28 cellular contexts compared by ENCODE assay signal in the genomic region with DNA sequence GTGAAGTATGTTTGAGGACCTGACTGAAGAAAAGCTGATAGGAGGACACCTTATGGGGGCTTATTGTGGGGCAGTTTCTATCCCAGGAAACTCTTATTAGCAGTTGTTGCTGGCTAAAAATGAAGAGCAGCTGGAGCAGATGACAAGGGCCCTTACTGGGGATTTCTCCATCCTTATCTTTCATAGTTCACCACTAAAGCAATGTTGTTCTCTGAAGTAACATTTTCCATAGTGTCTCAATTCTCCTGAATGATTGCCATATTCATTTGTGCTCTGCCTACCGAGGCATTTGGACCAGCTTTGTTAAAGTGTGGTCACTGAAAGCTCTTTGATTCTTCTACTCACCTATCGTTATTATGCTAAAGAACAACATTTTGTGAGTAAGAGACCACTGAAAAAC. TPM values are rescaled to one million over a fixed set of nuclear protein-coding genes. Genes with fewer than 3 reads are reported as not detected.
DNase-seq lines count a peak whose midpoint lies in the region; ATAC-seq, FAIRE-seq and TF ChIP-seq lines count a peak whose summit lies in the region.
"Had no signal": no experiment of that assay in that cellular context is flagged by ENCODE, and none has a peak within 500 bp of the region (broad histone marks: within the 10 kb centered on the region; RNA-seq: fewer than 3 reads in every experiment).

No MANE protein-coding gene starts in this region.

- TF ChIP-seq EP300 in HepG2 (IDR thresholded peaks at IDR 0.05; ENCODE audit: low read depth in 2 of 2, low read length in 2 of 2) (no peak), HepG2 (CRISPR knock-in tag; IDR thresholded peaks at IDR 0.05; ENCODE audit: borderline replicate concordance) (no peak)

- no TSS peak for BruUV-seq in HepG2 (replicated peaks; lab: Mats Ljungman, UMichigan)

- POLR2A ChIA-PET in HepG2 (lab: Yijun Ruan, JAX), result no interaction called here

- H4K20me1 ChIP-seq in astrocyte (ENCODE audit: insufficient read depth, low read length) (no peaks in the 10 kb centered on the region), HepG2 (ENCODE audit: insufficient read depth, low read length) (no peaks in the 10 kb centered on the region)

- H3K36me3 ChIP-seq in astrocyte (ENCODE audit: insufficient read depth, low read length), result no peaks in the 10 kb centered on the region
- H3K36me3 ChIP-seq in HepG2 (replicated peaks in 1 of 2; ENCODE audit: control insufficient read depth in 1 of 2, insufficient read depth in 2 of 2, low read length in 2 of 2), result no peaks in the 10 kb centered on the region
- H3K36me3 ChIP-seq: BLaER1, suprapubic skin, vagina had no signal

- no peak overlapping the region for H2AFZ ChIP-seq in astrocyte (ENCODE audit: low read depth, low read length)
- H2AFZ ChIP-seq in HepG2 (ENCODE audit: low read length), result no peak overlapping the region

- in situ Hi-C loops in HepG2 (cut with HindIII; ENCODE audit: extremely low pct_ligation_motif_present, low pct_unique_long_range_greater_than_20kb), result no loop called here

- H3K27ac ChIP-seq in astrocyte (ENCODE audit: low read depth, low read length), result no peak overlapping the region
- no peak overlapping the region for H3K27ac ChIP-seq in HepG2 (ENCODE audit: extremely low read length, insufficient read depth, low read length)
- H3K27ac ChIP-seq: BLaER1, HL-60, psoas muscle, suprapubic skin, vagina had no signal

- H3K4me2 ChIP-seq in astrocyte (ENCODE audit: low read length), result no peak overlapping the region
- H3K4me2 ChIP-seq in HepG2 (ENCODE audit: low read depth, low read length), result no peak overlapping the region
- H3K4me2 ChIP-seq: BLaER1 had no signal

- H3K27me3 Mint-ChIP-seq in astrocyte (ENCODE audit: low read depth, unreplicated experiment), result no peaks in the 10 kb centered on the region
- no peaks in the 10 kb centered on the region for H3K27me3 Mint-ChIP-seq in nephron (ENCODE audit: low read depth)

- ATAC-seq in GM21423 (IDR thresholded peaks at IDR 0.05; ENCODE audit: unreplicated experiment), result no peak
- ATAC-seq in HepG2, result no peak
- ATAC-seq: activated naive CD4-positive, alpha-beta T cell treated with anti-CD3 and anti-CD28 coated beads, Interleukin-2, amount 50 U/mL, for 72 hours; esophagus mucosa; left colon; psoas muscle; stimulated activated effector memory CD8-positive, alpha-beta T cell treated with anti-CD3 and anti-CD28 coated beads, Interleukin-12 subunit alpha, Interleukin-12 subunit beta, amount 100 ng/mL, for 72 hours; WTC11 had no signal

- intact Hi-C loops in HepG2 (cut with micrococcal nuclease; ENCODE audit: unreplicated experiment), result no loop called here

- DNase-seq in AG10803 (ENCODE audit: low read depth) (peak; percentile 40), astrocyte (ENCODE audit: low read depth) (peak; percentile 8), fibroblast of villous mesenchyme (ENCODE audit: low read depth) (peak; percentile 52), HepG2 (ENCODE audit: low spot score) (no peak), DMS114 treated with DMSO at 0.1 percent for 48 hours (lab: John Stamatoyannopoulos, UW; ENCODE audit: unreplicated experiment) (no peak)
- no peak for DNase-seq in activated naive CD4-positive, alpha-beta T cell treated with anti-CD3 and anti-CD28 coated beads, Interleukin-2, amount 50 U/mL, for 16 hours
- DNase-seq: activated CD4-positive, alpha-beta T cell treated with anti-CD3 and anti-CD28 coated beads, Interleukin-2, amount 50 U/mL, for 1 hour; DMS79; left colon; mesendoderm; NCI-H1092; NCI-H187 treated with DMSO at 0.1 percent for 48 hours; NCI-H748 treated with DMSO at 0.1 percent for 48 hours; psoas muscle; stimulated activated CD4-positive, alpha-beta T cell treated with anti-CD3 and anti-CD28 coated beads, Interleukin-2, amount 100 ng/mL, for 48 hours; T-helper 9 cell had no signal

- H3K9ac ChIP-seq in astrocyte (ENCODE audit: low read length), result no peak overlapping the region
- no peak overlapping the region for H3K9ac ChIP-seq in HepG2 (ENCODE audit: insufficient read depth, low read depth, low read length)
- H3K9ac ChIP-seq: BLaER1 had no signal

- H3K4me3 Mint-ChIP-seq in astrocyte (ENCODE audit: unreplicated experiment) (no peak overlapping the region), nephron (no peak overlapping the region)
- H3K4me3 Mint-ChIP-seq: stimulated activated effector memory CD8-positive, alpha-beta T cell treated with anti-CD3 and anti-CD28 coated beads, Interleukin-12 subunit alpha, Interleukin-12 subunit beta, amount 100 ng/mL, for 72 hours; WTC11 had no signal

- no peaks in the 10 kb centered on the region for H3K9me3 Mint-ChIP-seq in astrocyte (ENCODE audit: unreplicated experiment)
- no peaks in the 10 kb centered on the region for H3K9me3 Mint-ChIP-seq in nephron
- H3K9me3 Mint-ChIP-seq: activated naive CD4-positive, alpha-beta T cell treated with anti-CD3 and anti-CD28 coated beads, Interleukin-2, amount 50 U/mL, for 72 hours; stimulated activated effector memory CD8-positive, alpha-beta T cell treated with anti-CD3 and anti-CD28 coated beads, Interleukin-12 subunit alpha, Interleukin-12 subunit beta, amount 100 ng/mL, for 72 hours; WTC11 had no signal

- no peaks in the 10 kb centered on the region for H3K36me3 Mint-ChIP-seq in astrocyte (ENCODE audit: low read depth, unreplicated experiment)
- peaks cover 11% of the 10 kb centered on the region for H3K36me3 Mint-ChIP-seq in nephron (ENCODE audit: low read depth)
- H3K36me3 Mint-ChIP-seq: WTC11 had no signal

- H3K9me3 ChIP-seq in astrocyte (ENCODE audit: insufficient read depth, low read depth, low read length) (no peaks in the 10 kb centered on the region), HepG2 (ENCODE audit: low read length) (no peaks in the 10 kb centered on the region)
- H3K9me3 ChIP-seq: BLaER1, psoas muscle, suprapubic skin, vagina had no signal

- H3K4me1 Mint-ChIP-seq in astrocyte (ENCODE audit: low read depth, unreplicated experiment), result peaks cover 24% of the 10 kb centered on the region
- peaks cover 52% of the 10 kb centered on the region for H3K4me1 Mint-ChIP-seq in nephron

- CTCF ChIA-PET in HepG2 (lab: Yijun Ruan, JAX; ENCODE audit: low intra/inter-chr PET ratio, low total read pairs), result no interaction called here

- 100% methylated on average over 2 of the region's 2 CpGs for WGBS in HepG2 (ENCODE audit: low lambda C conversion rate)

- H3K27ac Mint-ChIP-seq in astrocyte (ENCODE audit: unreplicated experiment) (no peak overlapping the region), nephron (peak overlapping the region; percentile 87 to 90 (median 89))
- H3K27ac Mint-ChIP-seq: activated naive CD4-positive, alpha-beta T cell treated with anti-CD3 and anti-CD28 coated beads, Interleukin-2, amount 50 U/mL, for 72 hours; stimulated activated effector memory CD8-positive, alpha-beta T cell treated with anti-CD3 and anti-CD28 coated beads, Interleukin-12 subunit alpha, Interleukin-12 subunit beta, amount 100 ng/mL, for 72 hours; WTC11 had no signal

- TF ChIP-seq RAD21 in HepG2 (CRISPR knock-in tag; IDR thresholded peaks at IDR 0.05), result no peak

- TF ChIP-seq CTCF in AG10803 (conservative IDR thresholded peaks at IDR 0.05; ENCODE audit: low read length) (no peak), astrocyte (IDR thresholded peaks at IDR 0.05; ENCODE audit: insufficient read depth, low read depth, low read length) (no peak), fibroblast of villous mesenchyme (IDR thresholded peaks at IDR 0.05; ENCODE audit: insufficient read depth, low read depth, low read length) (no peak), nephron (IDR thresholded peaks at IDR 0.05; ENCODE audit: unreplicated experiment in 3 of 3) (no peak), HepG2 (CRISPR knock-in tag; IDR thresholded peaks at IDR 0.05) (no peak)

- H3K4me3 ChIP-seq in AG10803 (ENCODE audit: low read length) (no peak overlapping the region), astrocyte (ENCODE audit: insufficient read depth, low read depth, low read length) (no peak overlapping the region), fibroblast of villous mesenchyme (ENCODE audit: low read depth, low read length) (no peak overlapping the region), HepG2 (replicated peaks in 1 of 3; ENCODE audit: insufficient read depth in 1 of 3, low read depth in 2 of 3, low read length in 3 of 3) (no peak overlapping the region)
- H3K4me3 ChIP-seq: BLaER1, psoas muscle, suprapubic skin, vagina had no signal

- no peak for TF ChIP-seq POLR2A in HepG2 (IDR thresholded peaks at IDR 0.05; ENCODE audit: insufficient read depth in 1 of 2, low read depth in 2 of 2, low read length in 2 of 2)

- H3K4me1 ChIP-seq in astrocyte (ENCODE audit: insufficient read depth, low read length), result peaks cover 3% of the 10 kb centered on the region
- peaks cover 7% of the 10 kb centered on the region; the same call in 1 of the 2 replicates for H3K4me1 ChIP-seq in HepG2 (ENCODE audit: insufficient read depth, low read length)
- H3K4me1 ChIP-seq: BLaER1, psoas muscle, suprapubic skin, vagina had no signal

- H3K27me3 ChIP-seq in astrocyte (ENCODE audit: insufficient read depth, low read length) (no peaks in the 10 kb centered on the region), HepG2 (ENCODE audit: control insufficient read depth in 1 of 2, insufficient read depth in 2 of 2, low read length in 2 of 2) (no peaks in the 10 kb centered on the region)
- H3K27me3 ChIP-seq: suprapubic skin, vagina had no signal

- peak; percentile 13 for FAIRE-seq in astrocyte (lab: Jason Lieb, UNC)
- FAIRE-seq in HepG2 (lab: Jason Lieb, UNC), result no peak
- FAIRE-seq: GM18507, H54 had no signal

- no peaks in the 10 kb centered on the region for H3K79me2 ChIP-seq in astrocyte (ENCODE audit: insufficient read depth, low read length)
- no peaks in the 10 kb centered on the region for H3K79me2 ChIP-seq in HepG2 (ENCODE audit: insufficient read depth, low read length)

RNA-seq across cellular contexts. Expression of a gene that starts 7.7 kb away (rescaled TPM):
- 9.4 and 11.1 TPM in 2 replicates for total RNA-seq in astrocyte
- total RNA-seq in fibroblast of villous mesenchyme, result 8.1 and 9.5 TPM in 2 replicates
- total RNA-seq in HepG2 (2016; rRNA removed; fragmentation: Illumina TruSeq; extraction: Trizol), result 8.5 and 17.4 TPM in 2 replicates
- 1.7 and 1.9 TPM in 2 replicates for total RNA-seq in HepG2 (2016; cell fraction: cytosol; rRNA removed; fragmentation: Illumina TruSeq; extraction: Trizol; ENCODE audit: low read depth)
- 9.8 and 13.8 TPM in 2 replicates for total RNA-seq in HepG2 (2016; cell fraction: insoluble cytoplasmic fraction; rRNA removed; fragmentation: Illumina TruSeq; extraction: Trizol)
- total RNA-seq in HepG2 (2016; cell fraction: membrane; rRNA removed; fragmentation: Illumina TruSeq; extraction: Trizol), result 6.7 and 7.0 TPM in 2 replicates
- total RNA-seq in HepG2 (2016; cell fraction: nucleus; rRNA removed; fragmentation: Illumina TruSeq; extraction: Trizol), result 4.9 and 5.3 TPM in 2 replicates
- 4.9 and 5.9 TPM in 2 replicates for polyA plus RNA-seq in HepG2 (2011; rRNA removed)
- polyA plus RNA-seq in HepG2 (2011; cell fraction: cytosol; rRNA removed), result 3.0 and 3.7 TPM in 2 replicates
- polyA plus RNA-seq in HepG2 (2011; cell fraction: nucleus; rRNA removed), result 1.5 and 2.0 TPM in 2 replicates
- polyA plus RNA-seq in HepG2 (2012), result 3.7 and 5.0 TPM in 2 replicates
- polyA plus RNA-seq in HepG2 (2016; cell fraction: cytosol; fragmentation: Illumina TruSeq; extraction: Trizol; ENCODE audit: low read depth), result 1.1 and 1.5 TPM in 2 replicates
- 12.7 and 16.0 TPM in 2 replicates for polyA plus RNA-seq in HepG2 (2016; cell fraction: insoluble cytoplasmic fraction; fragmentation: Illumina TruSeq; extraction: Trizol; ENCODE audit: low read depth)
- polyA plus RNA-seq in HepG2 (2016; cell fraction: membrane; fragmentation: Illumina TruSeq; extraction: Trizol; ENCODE audit: low read depth), result 4.3 and 4.7 TPM in 2 replicates
- polyA plus RNA-seq in HepG2 (2016; cell fraction: nucleus; fragmentation: Illumina TruSeq; extraction: Trizol; ENCODE audit: insufficient read depth, low read depth), result 5.6 and 6.8 TPM in 2 replicates
- polyA minus RNA-seq in HepG2 (2011; rRNA and poly(A)+ RNA removed; ENCODE audit: low replicate concordance), result 2.7 and 8.9 TPM in 2 replicates
- 3.9 and 4.8 TPM in 2 replicates for polyA minus RNA-seq in HepG2 (2011; cell fraction: cytosol; rRNA and poly(A)+ RNA removed)
- 4.2 and 4.7 TPM in 2 replicates for polyA minus RNA-seq in HepG2 (2011; cell fraction: nucleus; rRNA and poly(A)+ RNA removed)

Comparison
In these comparisons a context has a peak if more than half of its experiments do, and no peak if none do; other contexts are left out.
1. DNase-seq: peak in AG10803 (single experiment), astrocyte (single experiment) and fibroblast of villous mesenchyme (single experiment); none in activated naive CD4-positive, alpha-beta T cell treated with anti-CD3 and anti-CD28 coated beads, Interleukin-2, amount 50 U/mL, for 16 hours (single experiment), HepG2 (single experiment) and DMS114 treated with DMSO at 0.1 percent for 48 hours (single experiment).